In the genomic region with DNA sequence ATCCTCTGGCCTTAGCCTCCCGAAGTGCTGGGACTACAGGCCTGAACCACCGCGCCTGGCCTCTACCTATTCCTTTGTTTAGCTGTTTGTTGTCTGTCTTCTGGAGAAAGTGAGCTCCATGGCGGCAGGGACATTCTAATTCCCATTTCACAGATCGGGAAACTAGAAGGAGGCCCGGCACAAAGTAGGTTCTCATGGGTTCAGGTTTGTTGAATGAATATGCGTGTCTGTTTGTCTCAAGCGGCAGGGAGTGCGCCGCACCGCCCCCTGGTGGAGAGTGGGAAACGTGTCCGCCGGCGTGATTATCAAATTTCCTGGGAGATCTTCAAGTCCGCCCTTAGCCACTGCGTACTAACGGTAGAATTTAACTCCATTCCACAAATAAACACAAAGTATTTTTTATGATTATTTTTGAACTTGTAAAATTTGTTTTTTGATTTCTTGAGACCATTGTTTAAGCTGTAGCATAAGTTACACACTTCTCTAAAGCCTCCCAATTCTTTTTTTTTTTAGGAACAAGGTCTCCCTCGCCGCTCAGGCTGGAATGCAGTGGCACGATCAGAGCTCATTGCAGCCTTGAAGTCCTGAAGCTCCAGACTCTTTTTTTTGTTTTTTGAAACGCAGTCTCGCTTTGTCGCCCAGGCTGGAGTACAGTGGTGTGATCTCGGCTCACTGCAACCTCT, we compare ENCODE assay signal across 1 cellular context.
TF ChIP-seq lines count a peak whose summit lies in the region.

No MANE protein-coding gene starts in this region.

TF ChIP-seq in K562, 482 proteins besides CTCF, POLR2A, EP300 and RAD21 (continued from another document and continues in another):
- TF ChIP-seq CTBP1 (IDR thresholded peaks at IDR 0.05; ENCODE audit: borderline replicate concordance) (peak; percentile 25; the same call in 1 of the 2 replicates), CBFB (CRISPR knock-in tag; IDR thresholded peaks at IDR 0.05) (no peak), YY1 (IDR thresholded peaks at IDR 0.05; ENCODE audit: borderline replicate concordance in 1 of 3, control insufficient read depth in 1 of 3, extremely low read depth in 1 of 3, insufficient read depth in 3 of 3, insufficient read length in 1 of 3, insufficient replicate concordance in 2 of 3, low read depth in 1 of 3, low read length in 2 of 3) (peak in 2 of 3 experiments; percentile 25 to 48), ZNF583 (CRISPR knock-in tag; IDR thresholded peaks at IDR 0.05) (0 out of 2 replicates have a peak, but pooled peaks have one; percentile 33), HNRNPH1 (optimal IDR thresholded peaks at IDR 0.05; ENCODE audit: low read depth, low read length) (no peak), ZNF197 (CRISPR knock-in tag; IDR thresholded peaks at IDR 0.05; ENCODE audit: low read depth) (0 out of 2 replicates have a peak, but pooled peaks have one; percentile 2), MAZ (CRISPR knock-in tag; conservative IDR thresholded peaks at IDR 0.05 in 1 of 2, IDR thresholded peaks at IDR 0.05 in 1 of 2) (peak; percentile 42 to 65; a peak in 3 of 4 replicates), ETV6 (IDR thresholded peaks at IDR 0.05; ENCODE audit: borderline replicate concordance in 1 of 2, low read depth in 2 of 2, low read length in 1 of 2) (no peak), ETV6 (CRISPR knock-in tag; IDR thresholded peaks at IDR 0.05; ENCODE audit: borderline replicate concordance) (no peak), FOXK2 (conservative IDR thresholded peaks at IDR 0.05 in 1 of 2, IDR thresholded peaks at IDR 0.05 in 1 of 2; ENCODE audit: low read depth in 2 of 2) (0 out of 4 replicates have a peak, but pooled peaks of 1 of the 2 experiments have one; percentile 26), ZKSCAN1 (IDR thresholded peaks at IDR 0.05; ENCODE audit: low read depth, low read length) (peak; percentile 41; the same call in 1 of the 2 replicates), HDAC3 (IDR thresholded peaks at IDR 0.05; ENCODE audit: borderline replicate concordance, partially characterized antibody) (peak; percentile 67), HBP1 (CRISPR knock-in tag; IDR thresholded peaks at IDR 0.05) (peak; percentile 65; the same call in 1 of the 2 replicates), BHLHE40 (IDR thresholded peaks at IDR 0.05; ENCODE audit: low read length) (peak; percentile 38; the same call in 1 of the 2 replicates), ATF7 (IDR thresholded peaks at IDR 0.05) (0 out of 2 replicates have a peak, but pooled peaks have one; percentile 50), ETV5 (CRISPR knock-in tag; IDR thresholded peaks at IDR 0.05; ENCODE audit: low read depth) (0 out of 2 replicates have a peak, but pooled peaks have one; percentile 55), CHAMP1 (IDR thresholded peaks at IDR 0.05) (0 out of 2 replicates have a peak, but pooled peaks have one; percentile 24), TEAD1 (CRISPR knock-in tag; IDR thresholded peaks at IDR 0.05) (peak; percentile 18 to 63; a peak in 1 of 4 replicates), TFAP4 (CRISPR knock-in tag; IDR thresholded peaks at IDR 0.05; ENCODE audit: borderline replicate concordance) (peak; percentile 52; the same call in 1 of the 2 replicates), MYC (IDR thresholded peaks at IDR 0.05; ENCODE audit: low read depth, low read length) (0 out of 2 replicates have a peak, but pooled peaks have one; percentile 34), MYC (CRISPR knock-in tag; IDR thresholded peaks at IDR 0.05; ENCODE audit: borderline replicate concordance, low read depth) (no peak), POLR2AphosphoS5 (IDR thresholded peaks at IDR 0.05; ENCODE audit: control insufficient read depth, insufficient read depth, low read depth, low read length) (no peak), DPF2 (IDR thresholded peaks at IDR 0.05) (peak; percentile 47; the same call in 1 of the 2 replicates), CBX3 (IDR thresholded peaks at IDR 0.05; ENCODE audit: borderline replicate concordance in 1 of 2, low read length in 2 of 2) (peak in 1 of 2 experiments; percentile 93; a peak in 2 of 3 replicates), HCFC1 (IDR thresholded peaks at IDR 0.05; ENCODE audit: low read depth, low read length) (peak; percentile 27; the same call in 1 of the 2 replicates), SMARCE1 (IDR thresholded peaks at IDR 0.05) (0 out of 2 replicates have a peak, but pooled peaks have one; percentile 26), RBM25 (IDR thresholded peaks at IDR 0.05; ENCODE audit: low read depth, low read length, severe bottlenecking) (peak; percentile 98), ZNF717 (CRISPR knock-in tag; IDR thresholded peaks at IDR 0.05) (no peak), NBN (IDR thresholded peaks at IDR 0.05; ENCODE audit: low read depth) (peak; percentile 76; the same call in 1 of the 2 replicates), RB1 (IDR thresholded peaks at IDR 0.05; ENCODE audit: low read depth) (peak; percentile 85), SMC3 (conservative IDR thresholded peaks at IDR 0.05; ENCODE audit: insufficient read depth, low read depth, low read length) (peak; percentile 64), U2AF2 (optimal IDR thresholded peaks at IDR 0.05; ENCODE audit: low read depth, low read length) (no peak), ZNF764 (CRISPR knock-in tag; IDR thresholded peaks at IDR 0.05; ENCODE audit: low read depth) (no peak), SMARCA4 (IDR thresholded peaks at IDR 0.05) (peak; percentile 51; the same call in 1 of the 2 replicates), E2F6 (IDR thresholded peaks at IDR 0.05; ENCODE audit: borderline replicate concordance in 1 of 2, extremely low read depth in 1 of 2, insufficient read depth in 1 of 2, insufficient read length in 1 of 2, low read depth in 1 of 2, low read length in 1 of 2, poor library complexity in 1 of 2, severe bottlenecking in 1 of 2) (peak in 1 of 2 experiments; percentile 31), CBFA2T3 (IDR thresholded peaks at IDR 0.05) (0 out of 2 replicates have a peak, but pooled peaks have one; percentile 9)
- TF ChIP-seq, protein P1, sequence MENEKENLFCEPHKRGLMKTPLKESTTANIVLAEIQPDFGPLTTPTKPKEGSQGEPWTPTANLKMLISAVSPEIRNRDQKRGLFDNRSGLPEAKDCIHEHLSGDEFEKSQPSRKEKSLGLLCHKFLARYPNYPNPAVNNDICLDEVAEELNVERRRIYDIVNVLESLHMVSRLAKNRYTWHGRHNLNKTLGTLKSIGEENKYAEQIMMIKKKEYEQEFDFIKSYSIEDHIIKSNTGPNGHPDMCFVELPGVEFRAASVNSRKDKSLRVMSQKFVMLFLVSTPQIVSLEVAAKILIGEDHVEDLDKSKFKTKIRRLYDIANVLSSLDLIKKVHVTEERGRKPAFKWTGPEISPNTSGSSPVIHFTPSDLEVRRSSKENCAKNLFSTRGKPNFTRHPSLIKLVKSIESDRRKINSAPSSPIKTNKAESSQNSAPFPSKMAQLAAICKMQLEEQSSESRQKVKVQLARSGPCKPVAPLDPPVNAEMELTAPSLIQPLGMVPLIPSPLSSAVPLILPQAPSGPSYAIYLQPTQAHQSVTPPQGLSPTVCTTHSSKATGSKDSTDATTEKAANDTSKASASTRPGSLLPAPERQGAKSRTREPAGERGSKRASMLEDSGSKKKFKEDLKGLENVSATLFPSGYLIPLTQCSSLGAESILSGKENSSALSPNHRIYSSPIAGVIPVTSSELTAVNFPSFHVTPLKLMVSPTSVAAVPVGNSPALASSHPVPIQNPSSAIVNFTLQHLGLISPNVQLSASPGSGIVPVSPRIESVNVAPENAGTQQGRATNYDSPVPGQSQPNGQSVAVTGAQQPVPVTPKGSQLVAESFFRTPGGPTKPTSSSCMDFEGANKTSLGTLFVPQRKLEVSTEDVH (IDR thresholded peaks at IDR 0.05; ENCODE audit: low read depth, partially characterized antibody), result peak; percentile 26
- TF ChIP-seq, protein P2, sequence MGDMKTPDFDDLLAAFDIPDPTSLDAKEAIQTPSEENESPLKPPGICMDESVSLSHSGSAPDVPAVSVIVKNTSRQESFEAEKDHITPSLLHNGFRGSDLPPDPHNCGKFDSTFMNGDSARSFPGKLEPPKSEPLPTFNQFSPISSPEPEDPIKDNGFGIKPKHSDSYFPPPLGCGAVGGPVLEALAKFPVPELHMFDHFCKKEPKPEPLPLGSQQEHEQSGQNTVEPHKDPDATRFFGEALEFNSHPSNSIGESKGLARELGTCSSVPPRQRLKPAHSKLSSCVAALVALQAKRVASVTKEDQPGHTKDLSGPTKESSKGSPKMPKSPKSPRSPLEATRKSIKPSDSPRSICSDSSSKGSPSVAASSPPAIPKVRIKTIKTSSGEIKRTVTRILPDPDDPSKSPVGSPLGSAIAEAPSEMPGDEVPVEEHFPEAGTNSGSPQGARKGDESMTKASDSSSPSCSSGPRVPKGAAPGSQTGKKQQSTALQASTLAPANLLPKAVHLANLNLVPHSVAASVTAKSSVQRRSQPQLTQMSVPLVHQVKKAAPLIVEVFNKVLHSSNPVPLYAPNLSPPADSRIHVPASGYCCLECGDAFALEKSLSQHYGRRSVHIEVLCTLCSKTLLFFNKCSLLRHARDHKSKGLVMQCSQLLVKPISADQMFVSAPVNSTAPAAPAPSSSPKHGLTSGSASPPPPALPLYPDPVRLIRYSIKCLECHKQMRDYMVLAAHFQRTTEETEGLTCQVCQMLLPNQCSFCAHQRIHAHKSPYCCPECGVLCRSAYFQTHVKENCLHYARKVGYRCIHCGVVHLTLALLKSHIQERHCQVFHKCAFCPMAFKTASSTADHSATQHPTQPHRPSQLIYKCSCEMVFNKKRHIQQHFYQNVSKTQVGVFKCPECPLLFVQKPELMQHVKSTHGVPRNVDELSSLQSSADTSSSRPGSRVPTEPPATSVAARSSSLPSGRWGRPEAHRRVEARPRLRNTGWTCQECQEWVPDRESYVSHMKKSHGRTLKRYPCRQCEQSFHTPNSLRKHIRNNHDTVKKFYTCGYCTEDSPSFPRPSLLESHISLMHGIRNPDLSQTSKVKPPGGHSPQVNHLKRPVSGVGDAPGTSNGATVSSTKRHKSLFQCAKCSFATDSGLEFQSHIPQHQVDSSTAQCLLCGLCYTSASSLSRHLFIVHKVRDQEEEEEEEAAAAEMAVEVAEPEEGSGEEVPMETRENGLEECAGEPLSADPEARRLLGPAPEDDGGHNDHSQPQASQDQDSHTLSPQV (IDR thresholded peaks at IDR 0.05), result peak; percentile 72
- TF ChIP-seq, protein P3, sequence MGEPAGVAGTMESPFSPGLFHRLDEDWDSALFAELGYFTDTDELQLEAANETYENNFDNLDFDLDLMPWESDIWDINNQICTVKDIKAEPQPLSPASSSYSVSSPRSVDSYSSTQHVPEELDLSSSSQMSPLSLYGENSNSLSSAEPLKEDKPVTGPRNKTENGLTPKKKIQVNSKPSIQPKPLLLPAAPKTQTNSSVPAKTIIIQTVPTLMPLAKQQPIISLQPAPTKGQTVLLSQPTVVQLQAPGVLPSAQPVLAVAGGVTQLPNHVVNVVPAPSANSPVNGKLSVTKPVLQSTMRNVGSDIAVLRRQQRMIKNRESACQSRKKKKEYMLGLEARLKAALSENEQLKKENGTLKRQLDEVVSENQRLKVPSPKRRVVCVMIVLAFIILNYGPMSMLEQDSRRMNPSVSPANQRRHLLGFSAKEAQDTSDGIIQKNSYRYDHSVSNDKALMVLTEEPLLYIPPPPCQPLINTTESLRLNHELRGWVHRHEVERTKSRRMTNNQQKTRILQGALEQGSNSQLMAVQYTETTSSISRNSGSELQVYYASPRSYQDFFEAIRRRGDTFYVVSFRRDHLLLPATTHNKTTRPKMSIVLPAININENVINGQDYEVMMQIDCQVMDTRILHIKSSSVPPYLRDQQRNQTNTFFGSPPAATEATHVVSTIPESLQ (CRISPR knock-in tag; IDR thresholded peaks at IDR 0.05), result peak; percentile 81; the same call in 1 of the 2 replicates
- TF ChIP-seq, protein P4, sequence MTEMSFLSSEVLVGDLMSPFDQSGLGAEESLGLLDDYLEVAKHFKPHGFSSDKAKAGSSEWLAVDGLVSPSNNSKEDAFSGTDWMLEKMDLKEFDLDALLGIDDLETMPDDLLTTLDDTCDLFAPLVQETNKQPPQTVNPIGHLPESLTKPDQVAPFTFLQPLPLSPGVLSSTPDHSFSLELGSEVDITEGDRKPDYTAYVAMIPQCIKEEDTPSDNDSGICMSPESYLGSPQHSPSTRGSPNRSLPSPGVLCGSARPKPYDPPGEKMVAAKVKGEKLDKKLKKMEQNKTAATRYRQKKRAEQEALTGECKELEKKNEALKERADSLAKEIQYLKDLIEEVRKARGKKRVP (CRISPR knock-in tag; IDR thresholded peaks at IDR 0.05), result 0 out of 2 replicates have a peak, but pooled peaks have one; percentile 38
